Comparison of ENCODE assay signal across 8 cellular contexts in genomic region chr17:57009737-57010445, GRCh38. TPM values are rescaled to one million over a fixed set of nuclear protein-coding genes. Genes with fewer than 3 reads are reported as not detected.
DNase-seq lines count a peak whose midpoint lies in the region; ATAC-seq, FAIRE-seq and TF ChIP-seq lines count a peak whose summit lies in the region.

No MANE protein-coding gene starts in this region.

- peaks cover 7% of the 10 kb centered on the region for H3K36me3 Mint-ChIP-seq in activated B cell treated with CpG ODN at 0.5 μM for 24 hours (ENCODE audit: low read depth)
- no peaks in the 10 kb centered on the region for H3K36me3 Mint-ChIP-seq in chondrocyte (ENCODE audit: low read depth)

- H4K20me1 ChIP-seq in HepG2 (ENCODE audit: insufficient read depth, low read length) = no peaks in the 10 kb centered on the region

- DNase-seq in G401 (ENCODE audit: low spot score) (peak; percentile 69), NCI-H2171 (lab: John Stamatoyannopoulos, UW) (peak; percentile 61), activated B cell treated with CpG ODN at 0.5 μM for 24 hours (no peak), chondrocyte (ENCODE audit: low spot score) (no peak), HepG2 (ENCODE audit: low spot score) (peak; percentile 43)
- DNase-seq in stimulated activated CD8-positive, alpha-beta memory T cell treated with anti-CD3 and anti-CD28 coated beads, Interleukin-15, amount 100 ng/mL, for 1 hour (ENCODE audit: low read depth) = peak; percentile 18

- H3K9me3 Mint-ChIP-seq in activated B cell treated with CpG ODN at 0.5 μM for 24 hours = no peaks in the 10 kb centered on the region
- peaks cover 4% of the 10 kb centered on the region for H3K9me3 Mint-ChIP-seq in chondrocyte (ENCODE audit: low read depth)

- peaks cover 35% of the 10 kb centered on the region for H3K4me1 Mint-ChIP-seq in activated B cell treated with CpG ODN at 0.5 μM for 24 hours
- H3K4me1 Mint-ChIP-seq in chondrocyte (ENCODE audit: low read depth) = peaks cover 2% of the 10 kb centered on the region

- TF ChIP-seq POLR2A in HepG2 (IDR thresholded peaks at IDR 0.05; ENCODE audit: insufficient read depth in 1 of 2, low read depth in 2 of 2, low read length in 2 of 2) = no peak

- H3K4me3 Mint-ChIP-seq in activated B cell treated with CpG ODN at 0.5 μM for 24 hours (peak overlapping the region; percentile 38), chondrocyte (ENCODE audit: unreplicated experiment) (no peak overlapping the region)

- H3K9ac ChIP-seq in HepG2 (ENCODE audit: insufficient read depth, low read depth, low read length) = no peak overlapping the region

- H3K9me3 ChIP-seq in HepG2 (ENCODE audit: low read length) = no peaks in the 10 kb centered on the region

- TF ChIP-seq CTCF in activated B cell treated with CpG ODN at 0.5 μM for 24 hours (IDR thresholded peaks at IDR 0.05) = no peak
- TF ChIP-seq CTCF in chondrocyte (IDR thresholded peaks at IDR 0.05) = peak; percentile 78
- TF ChIP-seq CTCF in HepG2 (CRISPR knock-in tag; IDR thresholded peaks at IDR 0.05) = peak; percentile 80

- H3K27ac Mint-ChIP-seq in activated B cell treated with CpG ODN at 0.5 μM for 24 hours = peak overlapping the region; percentile 1
- no peak overlapping the region for H3K27ac Mint-ChIP-seq in chondrocyte (ENCODE audit: unreplicated experiment)

- CTCF ChIA-PET in activated B cell treated with CpG ODN at 0.5 μM for 24 hours (lab: Charles Lee) (interaction anchor here (0.5 to 2.1 kb wide), 3 partner anchors 12 to 22 kb away, joined by 3 to 5 read pairs (median 3); no protein-coding TSS in a partner anchor), HepG2 (lab: Yijun Ruan, JAX; ENCODE audit: low intra/inter-chr PET ratio, low total read pairs) (interaction anchor here (0.7 kb wide), 1 partner anchor 104 kb away, joined by 3 read pairs; no protein-coding TSS in a partner anchor)

- POLR2A ChIA-PET in activated B cell treated with CpG ODN at 0.5 μM for 24 hours (lab: Charles Lee) = no interaction called here
- POLR2A ChIA-PET in HepG2 (lab: Yijun Ruan, JAX) = no interaction called here

- WGBS in HepG2 (ENCODE audit: low lambda C conversion rate) = 19% methylated on average over 7 of the region's 7 CpGs

- H3K79me2 ChIP-seq in HepG2 (ENCODE audit: insufficient read depth, low read length) = no peaks in the 10 kb centered on the region

- H3K4me2 ChIP-seq in HepG2 (ENCODE audit: low read depth, low read length) = peak overlapping the region; percentile 19; the same call in 1 of the 2 replicates

- intact Hi-C loops in activated B cell treated with CpG ODN at 0.5 μM for 24 hours (cut with micrococcal nuclease) = loop anchor here (10.0 kb wide), 1 partner anchor 105 kb away; no protein-coding TSS in a partner anchor
- intact Hi-C loops in HepG2 (cut with micrococcal nuclease; ENCODE audit: unreplicated experiment) = loop anchor here (1.0 to 5.0 kb wide), 2 partner anchors 102 to 191 kb away; no protein-coding TSS in a partner anchor

- H3K36me3 ChIP-seq in HepG2 (replicated peaks in 1 of 2; ENCODE audit: control insufficient read depth in 1 of 2, insufficient read depth in 2 of 2, low read length in 2 of 2) = no peaks in the 10 kb centered on the region

- H3K4me3 ChIP-seq in HepG2 (replicated peaks in 1 of 3; ENCODE audit: insufficient read depth in 1 of 3, low read depth in 2 of 3, low read length in 3 of 3) = no peak overlapping the region

- H2AFZ ChIP-seq in HepG2 (ENCODE audit: low read length) = peak overlapping the region; percentile 47

- no TSS peak for BruUV-seq in HepG2 (replicated peaks; lab: Mats Ljungman, UMichigan)

- FAIRE-seq in HepG2 (lab: Jason Lieb, UNC) = peak; percentile 99

- TF ChIP-seq EP300 in HepG2 (IDR thresholded peaks at IDR 0.05; ENCODE audit: low read depth in 2 of 2, low read length in 2 of 2) = no peak
- TF ChIP-seq EP300 in HepG2 (CRISPR knock-in tag; IDR thresholded peaks at IDR 0.05; ENCODE audit: borderline replicate concordance) = no peak

- no peaks in the 10 kb centered on the region for H3K27me3 Mint-ChIP-seq in activated B cell treated with CpG ODN at 0.5 μM for 24 hours
- peaks cover 11% of the 10 kb centered on the region for H3K27me3 Mint-ChIP-seq in chondrocyte (ENCODE audit: low read depth)

- no peaks in the 10 kb centered on the region for H3K27me3 ChIP-seq in HepG2 (ENCODE audit: control insufficient read depth in 1 of 2, insufficient read depth in 2 of 2, low read length in 2 of 2)

- H3K27ac ChIP-seq in HepG2 (ENCODE audit: extremely low read length, insufficient read depth, low read length) = no peak overlapping the region

- in situ Hi-C loops in G401 (cut with HindIII; ENCODE audit: low sequenced_read_pairs) (no loop called here), HepG2 (cut with HindIII; ENCODE audit: extremely low pct_ligation_motif_present, low pct_unique_long_range_greater_than_20kb) (loop anchor here (10.0 kb wide), 1 partner anchor 105 kb away; no protein-coding TSS in a partner anchor)

- H3K4me1 ChIP-seq in HepG2 (ENCODE audit: insufficient read depth, low read length) = no peaks in the 10 kb centered on the region

- ATAC-seq in HG02798 (IDR thresholded peaks at IDR 0.05; ENCODE audit: poor library complexity, unreplicated experiment) = peak; percentile 71
- peak; percentile 85 for ATAC-seq in activated B cell treated with CpG ODN at 0.5 μM for 24 hours (ENCODE audit: low read depth)
- peak; percentile 96 for ATAC-seq in HepG2
- no peak for ATAC-seq in HG03139 (IDR thresholded peaks at IDR 0.05; ENCODE audit: unreplicated experiment)

- TF ChIP-seq RAD21 in HepG2 (CRISPR knock-in tag; IDR thresholded peaks at IDR 0.05) = no peak; the same call in 1 of the 2 replicates

TF ChIP-seq in HepG2, 621 proteins besides CTCF, POLR2A, EP300 and RAD21 (continues in another document):
- TF ChIP-seq FOXK1 (CRISPR knock-in tag; IDR thresholded peaks at IDR 0.05; ENCODE audit: borderline replicate concordance, low read depth) (peak; percentile 59; the same call in 1 of the 2 replicates), KLF16 (CRISPR knock-in tag; IDR thresholded peaks at IDR 0.05) (0 out of 4 replicates have a peak, but pooled peaks of 1 of the 2 experiments have one; percentile 36), FOXJ3 (CRISPR knock-in tag; IDR thresholded peaks at IDR 0.05; ENCODE audit: borderline replicate concordance) (0 out of 2 replicates have a peak, but pooled peaks have one; percentile 34), PITX1 (CRISPR knock-in tag; IDR thresholded peaks at IDR 0.05) (0 out of 2 replicates have a peak, but pooled peaks have one; percentile 31)

RNA-seq across cellular contexts. Expression of gene SCPEP1, which starts 32.0 kb away (rescaled TPM):
- 44.5 and 56.9 TPM in 2 replicates for total RNA-seq in G401 (2014; rRNA removed; shearing (Covaris generic))
- total RNA-seq in activated B cell treated with CpG ODN at 0.5 μM for 24 hours (32.0 and 35.2 TPM in 2 replicates), chondrocyte (44.3 to 67.0 TPM (median 50.8 TPM) in 3 replicates), HepG2 (2016; rRNA removed; fragmentation: Illumina TruSeq; extraction: Trizol) (12.3 and 27.3 TPM in 2 replicates)
- 1.9 and 2.5 TPM in 2 replicates for total RNA-seq in HepG2 (2016; cell fraction: cytosol; rRNA removed; fragmentation: Illumina TruSeq; extraction: Trizol; ENCODE audit: low read depth)
- 13.5 and 27.2 TPM in 2 replicates for total RNA-seq in HepG2 (2016; cell fraction: insoluble cytoplasmic fraction; rRNA removed; fragmentation: Illumina TruSeq; extraction: Trizol)
- 5.4 TPM in 2 replicates for total RNA-seq in HepG2 (2016; cell fraction: membrane; rRNA removed; fragmentation: Illumina TruSeq; extraction: Trizol)
- total RNA-seq in HepG2 (2016; cell fraction: nucleus; rRNA removed; fragmentation: Illumina TruSeq; extraction: Trizol) = 18.9 and 24.3 TPM in 2 replicates
- polyA plus RNA-seq in HepG2 (2011; rRNA removed) = 20.9 and 24.3 TPM in 2 replicates
- polyA plus RNA-seq in HepG2 (2011; cell fraction: cytosol; rRNA removed) = 12.8 and 18.3 TPM in 2 replicates
- 17.7 and 24.2 TPM in 2 replicates for polyA plus RNA-seq in HepG2 (2011; cell fraction: nucleus; rRNA removed)
- 23.2 and 26.2 TPM in 2 replicates for polyA plus RNA-seq in HepG2 (2012)
- 1.6 and 1.8 TPM in 2 replicates for polyA plus RNA-seq in HepG2 (2016; cell fraction: cytosol; fragmentation: Illumina TruSeq; extraction: Trizol; ENCODE audit: low read depth)
- 10.5 and 11.5 TPM in 2 replicates for polyA plus RNA-seq in HepG2 (2016; cell fraction: insoluble cytoplasmic fraction; fragmentation: Illumina TruSeq; extraction: Trizol; ENCODE audit: low read depth)
- polyA plus RNA-seq in HepG2 (2016; cell fraction: membrane; fragmentation: Illumina TruSeq; extraction: Trizol; ENCODE audit: low read depth) = 2.4 and 3.1 TPM in 2 replicates
- polyA plus RNA-seq in HepG2 (2016; cell fraction: nucleus; fragmentation: Illumina TruSeq; extraction: Trizol; ENCODE audit: insufficient read depth, low read depth) = 32.8 and 38.7 TPM in 2 replicates
- 8.0 and 10.3 TPM in 2 replicates for polyA minus RNA-seq in HepG2 (2011; rRNA and poly(A)+ RNA removed; ENCODE audit: low replicate concordance)
- 11.0 and 11.7 TPM in 2 replicates for polyA minus RNA-seq in HepG2 (2011; cell fraction: cytosol; rRNA and poly(A)+ RNA removed)
- polyA minus RNA-seq in HepG2 (2011; cell fraction: nucleus; rRNA and poly(A)+ RNA removed) = 6.5 and 7.5 TPM in 2 replicates

RNA-seq across cellular contexts. Expression of gene COIL, which starts 49.0 kb away (rescaled TPM):
- 14.4 and 25.3 TPM in 2 replicates for total RNA-seq in G401 (2014; rRNA removed; shearing (Covaris generic))
- total RNA-seq in activated B cell treated with CpG ODN at 0.5 μM for 24 hours (21.6 and 21.9 TPM in 2 replicates), chondrocyte (11.2 to 13.4 TPM (median 12.2 TPM) in 3 replicates), HepG2 (2016; rRNA removed; fragmentation: Illumina TruSeq; extraction: Trizol) (29.4 and 39.0 TPM in 2 replicates)
- 6.3 and 7.1 TPM in 2 replicates for total RNA-seq in HepG2 (2016; cell fraction: cytosol; rRNA removed; fragmentation: Illumina TruSeq; extraction: Trizol; ENCODE audit: low read depth)
- 30.1 and 39.1 TPM in 2 replicates for total RNA-seq in HepG2 (2016; cell fraction: insoluble cytoplasmic fraction; rRNA removed; fragmentation: Illumina TruSeq; extraction: Trizol)
- 15.5 and 19.2 TPM in 2 replicates for total RNA-seq in HepG2 (2016; cell fraction: membrane; rRNA removed; fragmentation: Illumina TruSeq; extraction: Trizol)
- 22.5 and 22.8 TPM in 2 replicates for total RNA-seq in HepG2 (2016; cell fraction: nucleus; rRNA removed; fragmentation: Illumina TruSeq; extraction: Trizol)
- polyA plus RNA-seq in HepG2 (2011; rRNA removed) = 5.7 and 8.1 TPM in 2 replicates
- polyA plus RNA-seq in HepG2 (2011; cell fraction: cytosol; rRNA removed) = 3.4 and 4.6 TPM in 2 replicates
- 4.1 and 5.2 TPM in 2 replicates for polyA plus RNA-seq in HepG2 (2011; cell fraction: nucleus; rRNA removed)
- polyA plus RNA-seq in HepG2 (2012) = 9.5 and 14.7 TPM in 2 replicates
- polyA plus RNA-seq in HepG2 (2016; cell fraction: cytosol; fragmentation: Illumina TruSeq; extraction: Trizol; ENCODE audit: low read depth) = 3.3 and 3.7 TPM in 2 replicates
- 35.9 and 36.8 TPM in 2 replicates for polyA plus RNA-seq in HepG2 (2016; cell fraction: insoluble cytoplasmic fraction; fragmentation: Illumina TruSeq; extraction: Trizol; ENCODE audit: low read depth)
- polyA plus RNA-seq in HepG2 (2016; cell fraction: membrane; fragmentation: Illumina TruSeq; extraction: Trizol; ENCODE audit: low read depth) = 6.7 and 7.4 TPM in 2 replicates
- 29.1 and 29.2 TPM in 2 replicates for polyA plus RNA-seq in HepG2 (2016; cell fraction: nucleus; fragmentation: Illumina TruSeq; extraction: Trizol; ENCODE audit: insufficient read depth, low read depth)
- polyA minus RNA-seq in HepG2 (2011; rRNA and poly(A)+ RNA removed; ENCODE audit: low replicate concordance) = 4.9 and 6.4 TPM in 2 replicates
- polyA minus RNA-seq in HepG2 (2011; cell fraction: cytosol; rRNA and poly(A)+ RNA removed) = 3.8 and 4.4 TPM in 2 replicates
- polyA minus RNA-seq in HepG2 (2011; cell fraction: nucleus; rRNA and poly(A)+ RNA removed) = 9.0 and 10.3 TPM in 2 replicates

Comparison
In these comparisons a context has a peak if more than half of its experiments do, and no peak if none do; other contexts are left out.
1. DNase-seq: peak in G401 (single experiment), NCI-H2171 (single experiment), HepG2 (single experiment) and stimulated activated CD8-positive, alpha-beta memory T cell treated with anti-CD3 and anti-CD28 coated beads, Interleukin-15, amount 100 ng/mL, for 1 hour (single experiment); none in activated B cell treated with CpG ODN at 0.5 μM for 24 hours (single experiment) and chondrocyte (single experiment).